8 cellular contexts compared by ENCODE assay signal in genomic region chr21:45074818-45075605, GRCh38. TPM values are rescaled to one million over a fixed set of nuclear protein-coding genes. Genes with fewer than 3 reads are reported as not detected.
DNase-seq lines count a peak whose midpoint lies in the region; ATAC-seq and TF ChIP-seq lines count a peak whose summit lies in the region.

No MANE protein-coding gene starts in this region.

- no peak for TF ChIP-seq POLR2A in NB4 (IDR thresholded peaks at IDR 0.05; ENCODE audit: extremely low read depth, insufficient read length)

- H3K14ac ChIP-seq in trophoblast cell (ENCODE audit: low read length), result peak overlapping the region; percentile 76

- DNase-seq in NB4 (ENCODE audit: low read depth), result peak; percentile 70
- DNase-seq in activated T-helper 9 cell treated with anti-CD3 and anti-CD28 coated beads, Interleukin-2, amount 50 U/mL, for 16 hours (ENCODE audit: low read depth), result peak; percentile 21
- peak; percentile 34 to 65 for DNase-seq in cardiac muscle cell (ENCODE audit: low read depth in 1 of 2, low spot score in 1 of 2)
- peak in 1 of 2 donors; percentile 63 for DNase-seq in trophoblast cell
- no peak for DNase-seq in NCI-H2196 (lab: John Stamatoyannopoulos, UW; ENCODE audit: unreplicated experiment)

- H2AFZ ChIP-seq in ACC112 (ENCODE audit: low read length, unreplicated experiment) (peak overlapping the region; percentile 59), trophoblast cell (ENCODE audit: insufficient read depth, low read length, poor library complexity) (peak overlapping the region; percentile 42)

- peak overlapping the region; percentile 25 for H2BK12ac ChIP-seq in trophoblast cell (ENCODE audit: low read length)

- H4K12ac ChIP-seq in trophoblast cell (ENCODE audit: low read depth, low read length), result no peak overlapping the region

- H3K79me2 ChIP-seq in ACC112 (ENCODE audit: control insufficient read depth, insufficient read depth, low read length, unreplicated experiment) (peaks cover 18% of the 10 kb centered on the region), trophoblast cell (ENCODE audit: control insufficient read depth, insufficient read depth, low read length, poor library complexity) (peaks cover 8% of the 10 kb centered on the region)

- H3K23ac ChIP-seq in trophoblast cell (ENCODE audit: low read length), result peak overlapping the region; percentile 25

- H3K4me1 ChIP-seq in ACC112 (ENCODE audit: control insufficient read depth, insufficient read depth, low read length, unreplicated experiment) (peaks cover 7% of the 10 kb centered on the region), cardiac muscle cell (ENCODE audit: low read depth) (no peaks in the 10 kb centered on the region), trophoblast cell (ENCODE audit: control insufficient read depth in 1 of 2, insufficient read depth in 2 of 2, low read length in 2 of 2) (peaks cover 10 to 19% of the 10 kb centered on the region in 2 experiments)

- peak overlapping the region; percentile 99 for H3K4me2 ChIP-seq in trophoblast cell (ENCODE audit: low read length)

- peaks cover 11% of the 10 kb centered on the region for H3K79me1 ChIP-seq in trophoblast cell (ENCODE audit: low read length)

- peak overlapping the region; percentile 90 for H3K18ac ChIP-seq in trophoblast cell (ENCODE audit: low read length)

- WGBS in trophoblast cell (ENCODE audit: extremely low coverage, insufficient coverage, insufficient read length), result no CpG with 5 or more reads among the region's 99 CpGs

- TF ChIP-seq CTCF in NB4 (IDR thresholded peaks at IDR 0.05; ENCODE audit: low read depth, low read length) (no peak), cardiac muscle cell (IDR thresholded peaks at IDR 0.05; ENCODE audit: low read depth, low read length) (no peak)

- H3K27me3 ChIP-seq in ACC112 (ENCODE audit: insufficient read depth, low read length), result no peaks in the 10 kb centered on the region
- peaks cover 14% of the 10 kb centered on the region for H3K27me3 ChIP-seq in cardiac muscle cell
- no peaks in the 10 kb centered on the region for H3K27me3 ChIP-seq in trophoblast cell (ENCODE audit: insufficient read depth, low read length)

- H3K36me3 ChIP-seq in ACC112 (ENCODE audit: insufficient read depth, low read length) (no peaks in the 10 kb centered on the region), cardiac muscle cell (no peaks in the 10 kb centered on the region), trophoblast cell (ENCODE audit: control insufficient read depth in 1 of 2, insufficient read depth in 2 of 2, low read length in 2 of 2) (no peaks in the 10 kb centered on the region)

- H3K27ac ChIP-seq in ACC112 (ENCODE audit: low read depth, low read length) (peak overlapping the region; percentile 14; the same call in 1 of the 2 replicates), cardiac muscle cell (no peak overlapping the region), trophoblast cell (ENCODE audit: low read depth, low read length) (peak overlapping the region; percentile 56)

- no peak overlapping the region for H2BK5ac ChIP-seq in trophoblast cell (ENCODE audit: low read depth, low read length, poor library complexity)

- H3K9me3 ChIP-seq in cardiac muscle cell (ENCODE audit: low read depth) (no peaks in the 10 kb centered on the region), trophoblast cell (ENCODE audit: insufficient read depth, low read depth, low read length) (no peaks in the 10 kb centered on the region)

- H3K4ac ChIP-seq in trophoblast cell (ENCODE audit: low read depth, low read length), result peak overlapping the region; percentile 1

- H4K8ac ChIP-seq in trophoblast cell (ENCODE audit: low read depth, low read length), result peak overlapping the region; percentile 67

- peak overlapping the region; percentile 64 for H4K91ac ChIP-seq in trophoblast cell (ENCODE audit: low read depth, low read length)

- peak overlapping the region; percentile 91 for H3K4me3 ChIP-seq in ACC112 (ENCODE audit: low read depth, low read length)
- peak overlapping the region; percentile 59 for H3K4me3 ChIP-seq in NB4 (ENCODE audit: low read depth, low read length)
- H3K4me3 ChIP-seq in cardiac muscle cell, result peak overlapping the region; percentile 64
- peak overlapping the region; percentile 97 for H3K4me3 ChIP-seq in trophoblast cell (ENCODE audit: low read depth, low read length)

- ATAC-seq in GM19328 (IDR thresholded peaks at IDR 0.05; ENCODE audit: unreplicated experiment) (peak; percentile 28), GM21717 (IDR thresholded peaks at IDR 0.05; ENCODE audit: unreplicated experiment) (no peak)

- H2AK5ac ChIP-seq in trophoblast cell (ENCODE audit: low read length), result peak overlapping the region; percentile 51

- H2BK120ac ChIP-seq in trophoblast cell (ENCODE audit: insufficient read depth, low read length, poor library complexity), result no peak overlapping the region

- peak overlapping the region; percentile 54 for H3K9ac ChIP-seq in trophoblast cell (ENCODE audit: low read length)

RNA-seq across cellular contexts. Expression of gene ADARB1, which starts 0.6 kb away (rescaled TPM):
- total RNA-seq in cardiac muscle cell, result 10.7 and 14.0 TPM in 2 replicates
- polyA plus RNA-seq in cardiac muscle cell, result 9.4 and 11.1 TPM in 2 replicates
- polyA plus RNA-seq in trophoblast cell (2013), result 12.9 and 14.2 TPM in 2 replicates
